In genomic region chr5:134467231-134467630, GRCh38 we compare ENCODE assay signal across 2 cellular contexts.
TF ChIP-seq lines count a peak whose summit lies in the region.

No MANE protein-coding gene starts in this region.

TF ChIP-seq in A549, 52 proteins besides CTCF, POLR2A, EP300 and RAD21:
- TF ChIP-seq NPAS2 (CRISPR knock-in tag; IDR thresholded peaks at IDR 0.05; ENCODE audit: borderline replicate concordance) = no peak
- no peak for TF ChIP-seq ZNF302 (CRISPR knock-in tag; IDR thresholded peaks at IDR 0.05)
- no peak for TF ChIP-seq ZSCAN20 (CRISPR knock-in tag; IDR thresholded peaks at IDR 0.05)
- no peak for TF ChIP-seq PBX3 (IDR thresholded peaks at IDR 0.05)
- TF ChIP-seq EHMT2 (IDR thresholded peaks at IDR 0.05; ENCODE audit: low read depth) = no peak
- no peak for TF ChIP-seq ZFP36 (IDR thresholded peaks at IDR 0.05; ENCODE audit: borderline replicate concordance, partially characterized antibody)
- TF ChIP-seq PHF8 (IDR thresholded peaks at IDR 0.05; ENCODE audit: borderline replicate concordance, low read depth) = no peak
- TF ChIP-seq JUNB (IDR thresholded peaks at IDR 0.05) = no peak
- no peak for TF ChIP-seq POLR2AphosphoS2 (conservative IDR thresholded peaks at IDR 0.05; ENCODE audit: low read length)
TF ChIP-seq in A549: peak in this region for 0.

TF ChIP-seq in endothelial cell of umbilical vein, 7 proteins besides CTCF, POLR2A, EP300 and RAD21:
- no peak for TF ChIP-seq MYC (IDR thresholded peaks at IDR 0.05; ENCODE audit: low read depth, low read length)
- no peak for TF ChIP-seq GATA2 (IDR thresholded peaks at IDR 0.05; ENCODE audit: insufficient read depth, insufficient read length, low read depth, low read length)
- no peak for TF ChIP-seq FOS (IDR thresholded peaks at IDR 0.05; ENCODE audit: borderline replicate concordance, insufficient read depth, low read length)
- TF ChIP-seq POLR2AphosphoS5 (IDR thresholded peaks at IDR 0.05; ENCODE audit: insufficient read depth, low read depth, low read length) = no peak
- no peak for TF ChIP-seq JUN (IDR thresholded peaks at IDR 0.05; ENCODE audit: borderline replicate concordance, insufficient read depth, insufficient read length, low read depth)
- no peak for TF ChIP-seq EZH2 (IDR thresholded peaks at IDR 0.05; ENCODE audit: borderline replicate concordance, low read depth, low read length, severe bottlenecking)
